ENCODE assay signal across 1 cellular context in the genomic region with DNA sequence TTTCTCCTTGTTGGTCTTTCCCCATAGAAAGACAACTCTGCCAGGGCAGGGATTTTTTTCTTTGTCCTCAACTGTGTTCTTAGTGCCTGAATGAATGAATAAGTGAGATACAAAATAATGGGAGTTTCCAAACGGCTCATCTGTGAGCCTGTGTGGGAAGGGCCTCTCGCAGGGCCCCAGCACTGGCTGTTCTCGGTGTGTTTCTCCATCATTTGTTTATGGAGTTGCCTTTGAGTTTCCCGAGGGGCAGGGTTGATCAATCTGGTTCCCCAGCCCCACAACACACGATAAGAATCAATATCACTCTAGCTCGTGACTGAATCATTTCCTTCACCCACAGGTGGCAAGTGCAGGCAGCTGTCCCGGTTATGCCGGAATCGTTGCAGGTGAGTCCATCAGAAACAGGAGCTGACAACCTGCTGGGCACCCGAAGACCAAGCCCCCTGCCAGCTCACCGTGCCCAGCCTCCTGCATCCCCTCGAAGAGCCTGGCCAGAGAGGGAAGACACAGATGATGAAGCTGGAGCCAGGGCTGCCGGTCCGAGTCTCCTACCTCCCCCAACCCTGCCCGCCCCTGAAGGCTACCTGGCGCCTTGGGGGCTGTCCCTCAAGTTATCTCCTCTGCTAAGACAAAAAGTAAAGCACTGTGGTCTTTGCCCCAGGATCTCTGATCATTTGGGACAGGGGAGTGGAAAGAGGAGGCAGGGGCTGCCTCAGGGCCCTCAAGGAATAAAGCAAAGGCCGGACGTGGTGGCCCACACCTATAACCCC.
TF ChIP-seq lines count a peak whose summit lies in the region.

No MANE protein-coding gene starts in this region.

TF ChIP-seq in H1, 55 proteins besides CTCF, POLR2A, EP300 and RAD21:
- no peak for TF ChIP-seq GABPA (IDR thresholded peaks at IDR 0.05; ENCODE audit: borderline replicate concordance, insufficient read depth, low read length)
- no peak for TF ChIP-seq RXRA (IDR thresholded peaks at IDR 0.05; ENCODE audit: insufficient read depth, low read depth, low read length)
- no peak for TF ChIP-seq RFX5 (IDR thresholded peaks at IDR 0.05; ENCODE audit: borderline replicate concordance, low read depth, low read length)
- TF ChIP-seq, protein P1, sequence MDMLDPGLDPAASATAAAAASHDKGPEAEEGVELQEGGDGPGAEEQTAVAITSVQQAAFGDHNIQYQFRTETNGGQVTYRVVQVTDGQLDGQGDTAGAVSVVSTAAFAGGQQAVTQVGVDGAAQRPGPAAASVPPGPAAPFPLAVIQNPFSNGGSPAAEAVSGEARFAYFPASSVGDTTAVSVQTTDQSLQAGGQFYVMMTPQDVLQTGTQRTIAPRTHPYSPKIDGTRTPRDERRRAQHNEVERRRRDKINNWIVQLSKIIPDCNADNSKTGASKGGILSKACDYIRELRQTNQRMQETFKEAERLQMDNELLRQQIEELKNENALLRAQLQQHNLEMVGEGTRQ (IDR thresholded peaks at IDR 0.05; ENCODE audit: low read length) = no peak
- no peak for TF ChIP-seq HDAC6 (IDR thresholded peaks at IDR 0.05; ENCODE audit: low read depth, low read length)
- TF ChIP-seq JUN (IDR thresholded peaks at IDR 0.05; ENCODE audit: low read depth, low read length) = no peak
- no peak for TF ChIP-seq SUZ12 (IDR thresholded peaks at IDR 0.05; ENCODE audit: low read length)
- no peak for TF ChIP-seq FOSL1 (IDR thresholded peaks at IDR 0.05; ENCODE audit: insufficient read depth, low read depth, low read length)
- TF ChIP-seq, protein P2, sequence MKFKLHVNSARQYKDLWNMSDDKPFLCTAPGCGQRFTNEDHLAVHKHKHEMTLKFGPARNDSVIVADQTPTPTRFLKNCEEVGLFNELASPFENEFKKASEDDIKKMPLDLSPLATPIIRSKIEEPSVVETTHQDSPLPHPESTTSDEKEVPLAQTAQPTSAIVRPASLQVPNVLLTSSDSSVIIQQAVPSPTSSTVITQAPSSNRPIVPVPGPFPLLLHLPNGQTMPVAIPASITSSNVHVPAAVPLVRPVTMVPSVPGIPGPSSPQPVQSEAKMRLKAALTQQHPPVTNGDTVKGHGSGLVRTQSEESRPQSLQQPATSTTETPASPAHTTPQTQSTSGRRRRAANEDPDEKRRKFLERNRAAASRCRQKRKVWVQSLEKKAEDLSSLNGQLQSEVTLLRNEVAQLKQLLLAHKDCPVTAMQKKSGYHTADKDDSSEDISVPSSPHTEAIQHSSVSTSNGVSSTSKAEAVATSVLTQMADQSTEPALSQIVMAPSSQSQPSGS (IDR thresholded peaks at IDR 0.05; ENCODE audit: low read length) = no peak
- TF ChIP-seq CHD2 (IDR thresholded peaks at IDR 0.05; ENCODE audit: low read length) = no peak
- no peak for TF ChIP-seq TAF1 (IDR thresholded peaks at IDR 0.05; ENCODE audit: low read depth, low read length)
- no peak for TF ChIP-seq HDAC2 (IDR thresholded peaks at IDR 0.05; ENCODE audit: borderline replicate concordance in 1 of 2, low read depth in 2 of 2, low read length in 2 of 2)
- TF ChIP-seq, protein P3, sequence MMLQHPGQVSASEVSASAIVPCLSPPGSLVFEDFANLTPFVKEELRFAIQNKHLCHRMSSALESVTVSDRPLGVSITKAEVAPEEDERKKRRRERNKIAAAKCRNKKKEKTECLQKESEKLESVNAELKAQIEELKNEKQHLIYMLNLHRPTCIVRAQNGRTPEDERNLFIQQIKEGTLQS (IDR thresholded peaks at IDR 0.05; ENCODE audit: insufficient read depth, low read depth, low read length) = no peak
- TF ChIP-seq CBX5 (IDR thresholded peaks at IDR 0.05; ENCODE audit: low read depth, low read length) = no peak
- no peak for TF ChIP-seq ZNF274 (IDR thresholded peaks at IDR 0.05; ENCODE audit: borderline replicate concordance, extremely low read depth, low read length)
- TF ChIP-seq SRF (IDR thresholded peaks at IDR 0.05; ENCODE audit: low read depth, low read length) = no peak
- no peak for TF ChIP-seq POU5F1 (IDR thresholded peaks at IDR 0.05; ENCODE audit: low read depth, low read length)
- TF ChIP-seq RNF2 (IDR thresholded peaks at IDR 0.05; ENCODE audit: borderline replicate concordance, low read depth, low read length, missing control alignments, poor library complexity, severe bottlenecking) = no peak
- TF ChIP-seq RBBP5 (IDR thresholded peaks at IDR 0.05; ENCODE audit: borderline replicate concordance, low read depth, low read length) = no peak
